ENCODE assay signal across 1 cellular context in the genomic region with DNA sequence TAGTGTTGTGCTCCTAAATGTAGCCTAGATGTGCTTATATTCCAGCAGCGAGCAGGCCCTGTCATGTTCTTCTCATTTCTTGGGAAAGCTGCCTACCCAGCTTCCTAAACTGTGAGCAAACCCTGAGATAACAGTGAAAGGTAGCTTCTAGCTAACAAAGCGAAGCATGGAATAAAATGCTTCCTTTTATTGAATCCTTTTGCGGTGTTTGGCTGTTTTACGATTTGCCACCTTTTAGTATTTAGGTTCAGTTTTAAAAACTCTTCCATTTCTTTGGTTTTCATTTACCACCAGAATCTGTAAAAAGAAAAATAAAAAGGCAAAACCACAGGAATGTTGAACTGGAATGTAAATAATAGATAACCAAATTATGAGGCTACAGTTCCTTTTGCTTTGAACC.
TF ChIP-seq lines count a peak whose summit lies in the region.

No MANE protein-coding gene starts in this region.

TF ChIP-seq in GM23338, 12 proteins besides CTCF, POLR2A, EP300 and RAD21 (continued from another document):
- TF ChIP-seq ETS1 (IDR thresholded peaks at IDR 0.05): no peak
- TF ChIP-seq EZH2phosphoT487 (IDR thresholded peaks at IDR 0.05; ENCODE audit: unreplicated experiment): no peak
